Comparison of ENCODE assay signal across 8 cellular contexts in the genomic region with DNA sequence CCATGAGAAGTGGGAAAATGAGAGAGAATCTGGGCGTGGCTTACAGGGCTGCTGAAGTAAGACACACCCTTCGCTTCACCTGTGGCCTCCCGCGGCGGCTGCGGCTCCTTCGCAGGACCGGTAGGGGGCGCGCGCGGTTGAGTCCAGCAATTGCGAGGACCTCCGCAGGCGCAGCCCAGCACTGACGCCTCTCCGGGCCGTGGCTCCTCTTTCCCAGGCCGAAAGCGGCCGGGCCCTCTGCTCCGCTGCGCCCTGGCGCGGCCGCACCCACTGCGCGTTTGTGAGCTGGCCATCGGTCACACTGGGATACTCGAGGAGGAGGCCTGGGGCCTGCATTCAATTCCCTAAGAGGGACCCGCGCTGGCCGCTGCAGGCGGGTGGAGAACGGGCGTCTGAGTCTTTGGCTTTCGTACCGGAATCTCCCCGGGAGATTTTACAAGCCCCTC. TPM values are rescaled to one million over a fixed set of nuclear protein-coding genes. Genes with fewer than 3 reads are reported as not detected.
DNase-seq lines count a peak whose midpoint lies in the region; ATAC-seq, FAIRE-seq and TF ChIP-seq lines count a peak whose summit lies in the region.

A gene (minus strand): TSS at position 215 of the 446 bp plus-strand sequence. CDS start 13,940 bp downstream, outside the sequence.

- no peak for FAIRE-seq in small intestine (lab: Jason Lieb, UNC)

- peak within 1 kb of the TSS in 1 of 2 donors; percentile 69 for H3K27ac ChIP-seq in small intestine (ENCODE audit: low read depth in 1 of 2, low read length in 1 of 2)

- H3K27me3 ChIP-seq in small intestine (ENCODE audit: control insufficient read depth in 2 of 2, insufficient read depth in 2 of 2, low read length in 2 of 2), result no peaks in the 10 kb centered on the region

- TF ChIP-seq CTCF in GM12864 (IDR thresholded peaks at IDR 0.05; ENCODE audit: low read depth, low read length, missing control alignments) (peak; percentile 89), WI38 (IDR thresholded peaks at IDR 0.05; ENCODE audit: low read depth, low read length) (peak; percentile 96), cardiac fibroblast (IDR thresholded peaks at IDR 0.05; ENCODE audit: low read depth, low read length) (peak; percentile 98)

- peak; percentile 99 for ATAC-seq in HG02588 (IDR thresholded peaks at IDR 0.05; ENCODE audit: unreplicated experiment)

- peak within 1 kb of the TSS; percentile 38 for H3K4me3 ChIP-seq in GM12864 (ENCODE audit: low read depth, low read length)
- peak within 1 kb of the TSS; percentile 42 for H3K4me3 ChIP-seq in WI38 (ENCODE audit: low read depth, low read length)
- H3K4me3 ChIP-seq in cardiac fibroblast (replicated peaks in 1 of 2; ENCODE audit: low read depth in 2 of 2, low read length in 2 of 2), result peak within 1 kb of the TSS; percentile 38 to 47
- peak within 1 kb of the TSS; percentile 28 to 57 for H3K4me3 ChIP-seq in small intestine (ENCODE audit: low read depth in 1 of 2, low read length in 2 of 2)

- no peaks in the 10 kb centered on the region for H3K36me3 ChIP-seq in small intestine (ENCODE audit: control insufficient read depth in 2 of 2, insufficient read depth in 2 of 2, low read length in 2 of 2)

- WGBS in small intestine, 3 donors, result 0 to 1% (median 1%) methylated on average over 37 to 39 of the region's 39 CpGs

- no peaks in the 10 kb centered on the region for H3K9me3 ChIP-seq in small intestine (ENCODE audit: control insufficient read depth, low read depth)

- no peaks in the 10 kb centered on the region for H3K4me1 ChIP-seq in small intestine (ENCODE audit: control insufficient read depth in 2 of 2, insufficient read depth in 1 of 2, low read depth in 1 of 2, low read length in 1 of 2)

- peak; percentile 50 for DNase-seq in GM12864 (ENCODE audit: low read depth)
- peak; percentile 64 for DNase-seq in NCI-H1436 (lab: John Stamatoyannopoulos, UW)
- peak; percentile 85 to 89 for DNase-seq in cardiac fibroblast (ENCODE audit: low read depth in 2 of 2)
- peak; percentile 95 for DNase-seq in iPS-NIHi11 (ENCODE audit: low spot score)
- peak; percentile 90 for DNase-seq in small intestine
- DNase-seq in NCI-H128 (lab: John Stamatoyannopoulos, UW; ENCODE audit: unreplicated experiment), result no peak

RNA-seq across cellular contexts. Expression of the gene that starts here (rescaled TPM):
- under 1 TPM in 1 of 3 donors, not detected in 2; 0.01 TPM for polyA plus RNA-seq in small intestine

Comparison
In these comparisons a context has a peak if more than half of its experiments do, and no peak if none do; other contexts are left out.
1. Peak in DNase-seq and H3K4me3 ChIP-seq in small intestine; RNA of the gene not detected or under 1 TPM.